ENCODE assay signal across 25 cellular contexts in genomic region chr16:19674485-19674884, GRCh38.
"Had no signal": no experiment of that assay in that cellular context is flagged by ENCODE, and none has a peak within 500 bp of the region (broad histone marks: within the 10 kb centered on the region; RNA-seq: fewer than 3 reads in every experiment).

No MANE protein-coding gene starts in this region.

- H3K9me3 ChIP-seq: Peyer's patch, SJSA1, SK-N-SH had no signal

- H3K27me3 ChIP-seq: Peyer's patch, SJSA1 had no signal

- H3K4me2 ChIP-seq: KMS-11, SK-N-SH had no signal

- H3K27ac ChIP-seq: KMS-11, Peyer's patch, SJSA1 had no signal

- ATAC-seq: PC-3 had no signal

- H3K9ac ChIP-seq: KMS-11, SK-N-SH had no signal

- DNase-seq: Karpas-422; MM.1S; MV-4-11; NCI-H1092; NCI-H1105; NCI-H1417 treated with DMSO at 0.1 percent for 48 hours; NCI-H1694 treated with DMSO at 0.1 percent for 48 hours; NCI-H187 treated with DMSO at 0.1 percent for 48 hours; NCI-H2171 treated with DMSO at 0.1 percent for 48 hours; NCI-H2227 treated with DMSO at 0.1 percent for 48 hours; NCI-H446; NCI-H524 treated with DMSO at 0.1 percent for 48 hours; NCI-H526 treated with DMSO at 0.1 percent for 48 hours; NCI-H774; NK-92 treated with Interleukin-12 subunit alpha and Interleukin-12 subunit beta, amount 100 ng/mL, for 24 hours; OCI-M1; PC-3; Peyer's patch; Right ventricle myocardium superior; RPMI8226; SHP77 treated with DMSO at 0.1 percent for 48 hours; SK-N-SH; SW 1271 had no signal

- H3K4me3 ChIP-seq: Peyer's patch, SJSA1 had no signal

- H3K4me1 ChIP-seq: Peyer's patch, SJSA1 had no signal
